10 cellular contexts compared by ENCODE assay signal in genomic region chr6:14784596-14785360, GRCh38.
DNase-seq lines count a peak whose midpoint lies in the region; TF ChIP-seq lines count a peak whose summit lies in the region.
"Had no signal": no experiment of that assay in that cellular context is flagged by ENCODE, and none has a peak within 500 bp of the region (broad histone marks: within the 10 kb centered on the region; RNA-seq: fewer than 3 reads in every experiment).

No MANE protein-coding gene starts in this region.

- 0 out of 2 replicates have a peak, but pooled peaks cover 3% of the 10 kb centered on the region for H3K36me3 Mint-ChIP-seq in HFFc6 (ENCODE audit: low read depth)

- H3K4me1 ChIP-seq in NT2/D1 (ENCODE audit: insufficient read depth, insufficient read length) (peaks cover 3% of the 10 kb centered on the region), ectodermal cell (ENCODE audit: control insufficient read depth, insufficient read depth, low read length) (peaks cover 29% of the 10 kb centered on the region), spleen (peaks cover 0 to 26% (median 0%) of the 10 kb centered on the region in 6 donors)
- H3K4me1 ChIP-seq: upper lobe of left lung had no signal

- peak overlapping the region; percentile 6 for H3K27ac ChIP-seq in ectodermal cell (ENCODE audit: insufficient read depth, low read depth, low read length, poor library complexity, severe bottlenecking)
- peak overlapping the region in 1 of 8 donors; percentile 11 for H3K27ac ChIP-seq in spleen
- H3K27ac ChIP-seq: upper lobe of left lung had no signal

- peak; percentile 16 for DNase-seq in activated effector memory CD4-positive, alpha-beta T cell treated with Interleukin-2 at 50 U/mL for 16 hours
- DNase-seq in activated effector memory CD4-positive, alpha-beta T cell treated with anti-CD3 and anti-CD28 coated beads, Interleukin-2, amount 50 U/mL, for 16 hours: no peak
- peak; percentile 84 for DNase-seq in NT2/D1 (ENCODE audit: low read depth, low spot score)
- DNase-seq in stimulated activated CD4-positive, alpha-beta T cell treated with anti-CD3 and anti-CD28 coated beads, Interleukin-2, amount 100 ng/mL, for 48 hours: peak; percentile 7 to 16
- DNase-seq in spleen: no peak
- DNase-seq in activated gamma-delta T cell (lab: John Stamatoyannopoulos, UW): no peak
- no peak for DNase-seq in HFFc6
- DNase-seq: left colon, upper lobe of left lung had no signal

- H3K9me3 Mint-ChIP-seq in HFFc6: peaks cover 8% of the 10 kb centered on the region

- intact Hi-C loops in spleen (cut with DNase I; ENCODE audit: low total_unique reads): no loop called here

- H3K36me3 ChIP-seq in NT2/D1 (ENCODE audit: insufficient read depth, insufficient read length, low read length): no peaks in the 10 kb centered on the region
- no peaks in the 10 kb centered on the region for H3K36me3 ChIP-seq in ectodermal cell (ENCODE audit: control insufficient read depth, insufficient read depth, low read length)
- no peaks in the 10 kb centered on the region for H3K36me3 ChIP-seq in spleen
- H3K36me3 ChIP-seq: upper lobe of left lung had no signal

- no peak overlapping the region for H3K4me3 Mint-ChIP-seq in HFFc6

- H3K9ac ChIP-seq in NT2/D1 (ENCODE audit: insufficient read length, low read depth): no peak overlapping the region

- WGBS in ectodermal cell, 2 experiments: 14 to 16% methylated on average over 14 of the region's 14 CpGs
- 80 to 93% (median 81%) methylated on average over 8 to 14 of the region's 14 CpGs for WGBS in spleen, 5 donors

- H3K9me3 ChIP-seq in NT2/D1 (ENCODE audit: insufficient read depth, low read length): peaks cover 18% of the 10 kb centered on the region; the same call in 1 of the 2 replicates
- H3K9me3 ChIP-seq in ectodermal cell (ENCODE audit: control insufficient read depth, low read length): no peaks in the 10 kb centered on the region
- H3K9me3 ChIP-seq in spleen: peaks cover 0 to 3% (median 0%) of the 10 kb centered on the region in 8 donors
- H3K9me3 ChIP-seq: upper lobe of left lung had no signal

- H3K4me3 ChIP-seq in NT2/D1 (ENCODE audit: insufficient read length, low read depth) (no peak overlapping the region), ectodermal cell (ENCODE audit: insufficient read depth, low read depth, low read length) (no peak overlapping the region), spleen (no peak overlapping the region)
- H3K4me3 ChIP-seq: upper lobe of left lung had no signal

- H3K27me3 ChIP-seq in NT2/D1 (ENCODE audit: insufficient read depth, insufficient read length): no peaks in the 10 kb centered on the region
- no peaks in the 10 kb centered on the region for H3K27me3 ChIP-seq in ectodermal cell (ENCODE audit: control insufficient read depth, insufficient read depth, low read length, poor library complexity, severe bottlenecking)
- H3K27me3 ChIP-seq in spleen (replicated peaks in 1 of 7): no peaks in the 10 kb centered on the region
- H3K27me3 ChIP-seq: upper lobe of left lung had no signal

- H3K27ac Mint-ChIP-seq in HFFc6: no peak overlapping the region

- TF ChIP-seq CTCF in spleen (IDR thresholded peaks at IDR 0.05 in 8 of 11, conservative IDR thresholded peaks at IDR 0.05 in 3 of 11) (no peak), HFFc6 (IDR thresholded peaks at IDR 0.05) (no peak)

- H3K27me3 Mint-ChIP-seq in HFFc6 (ENCODE audit: insufficient read depth): peaks cover 3% of the 10 kb centered on the region; the same call in 1 of the 2 replicates

- peaks cover 9% of the 10 kb centered on the region for H3K4me1 Mint-ChIP-seq in HFFc6 (ENCODE audit: low read depth)

- no peak for TF ChIP-seq POLR2A in spleen (IDR thresholded peaks at IDR 0.05)

Comparison
In these comparisons a context has a peak if more than half of its experiments do, and no peak if none do; other contexts are left out.
1. DNase-seq: peak in activated effector memory CD4-positive, alpha-beta T cell treated with Interleukin-2 at 50 U/mL for 16 hours (single experiment), NT2/D1 (single experiment) and stimulated activated CD4-positive, alpha-beta T cell treated with anti-CD3 and anti-CD28 coated beads, Interleukin-2, amount 100 ng/mL, for 48 hours (2 of 2); none in activated effector memory CD4-positive, alpha-beta T cell treated with anti-CD3 and anti-CD28 coated beads, Interleukin-2, amount 50 U/mL, for 16 hours (single experiment), spleen (single experiment), activated gamma-delta T cell (single experiment) and HFFc6 (single experiment).